In the genomic region with DNA sequence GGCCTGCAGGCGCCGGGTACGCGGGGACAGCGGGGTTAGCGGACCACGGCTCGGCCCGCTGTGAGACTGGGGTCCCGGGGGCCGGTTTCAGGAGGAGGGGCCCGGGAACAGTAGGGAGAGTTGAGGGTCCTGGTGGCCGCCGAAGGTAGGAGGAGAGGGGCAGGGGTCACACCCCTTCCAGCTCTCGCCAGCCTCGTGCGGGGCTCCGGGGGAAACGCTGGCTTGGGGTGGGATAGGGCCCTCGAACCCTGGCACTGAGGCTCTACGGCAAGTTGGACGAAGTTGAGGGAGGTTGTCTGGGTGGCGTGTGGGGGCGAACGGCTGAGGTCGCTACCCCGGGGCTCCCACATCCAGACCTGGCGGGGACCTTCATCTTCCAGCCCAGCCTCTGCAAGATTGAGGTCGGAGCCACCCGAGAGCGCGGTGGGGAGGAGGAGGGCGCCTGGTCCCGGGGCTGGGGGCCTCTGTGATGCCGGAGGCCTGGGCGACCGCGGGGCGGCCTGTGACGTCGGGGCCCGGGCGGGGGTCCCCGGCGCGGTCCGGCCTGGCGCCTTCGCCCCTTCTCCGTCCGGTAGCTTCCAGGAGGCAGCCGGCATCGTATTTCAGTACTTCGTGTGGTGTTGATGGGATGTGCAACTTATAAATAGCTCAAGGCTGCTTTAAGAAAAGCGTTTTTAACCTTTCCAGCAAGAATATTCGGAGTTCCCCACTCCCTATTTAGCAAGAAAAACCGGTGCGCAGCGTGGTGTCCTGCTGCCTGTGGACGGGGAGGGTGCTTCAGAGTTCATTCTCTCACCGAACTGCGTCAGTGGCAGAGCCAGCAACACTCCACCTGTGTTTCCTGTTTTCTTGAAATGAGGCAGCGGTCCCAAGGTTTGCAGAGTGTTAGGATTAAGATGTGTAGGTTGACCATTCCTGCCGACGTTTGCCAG, we compare ENCODE assay signal across 8 cellular contexts. TPM values are rescaled to one million over a fixed set of nuclear protein-coding genes. Genes with fewer than 3 reads are reported as not detected.
DNase-seq lines count a peak whose midpoint lies in the region; ATAC-seq, FAIRE-seq and TF ChIP-seq lines count a peak whose summit lies in the region.

No MANE protein-coding gene starts in this region.

- intact Hi-C loops in HepG2 (cut with micrococcal nuclease; ENCODE audit: unreplicated experiment) (loop anchor here (2.0 to 5.0 kb wide), 3 partner anchors 40 to 166 kb away; a partner anchor contains a TSS), posterior vena cava (cut with DNase I) (loop anchor here in 1 of 2 donors (10.0 kb wide), 1 partner anchor 204 kb away; a partner anchor contains a TSS)

- no peaks in the 10 kb centered on the region for H3K36me3 ChIP-seq in HepG2 (replicated peaks in 1 of 2; ENCODE audit: control insufficient read depth in 1 of 2, insufficient read depth in 2 of 2, low read length in 2 of 2)

- peaks cover 44% of the 10 kb centered on the region for H3K79me2 ChIP-seq in HepG2 (ENCODE audit: insufficient read depth, low read length)

- ATAC-seq in HG03064 (IDR thresholded peaks at IDR 0.05; ENCODE audit: low read depth, unreplicated experiment) (peak; percentile 3), HepG2 (peak; percentile 30)

- peak; percentile 66 for FAIRE-seq in HepG2 (lab: Jason Lieb, UNC)

- TF ChIP-seq CTCF in HepG2 (CRISPR knock-in tag; IDR thresholded peaks at IDR 0.05): no peak

- POLR2A ChIA-PET in HepG2 (lab: Yijun Ruan, JAX): interaction anchor here (0.7 to 2.2 kb wide), 5 partner anchors 14 to 40 kb away, joined by 3 to 14 read pairs (median 4); no protein-coding TSS in a partner anchor

- H4K20me1 ChIP-seq in HepG2 (ENCODE audit: insufficient read depth, low read length): peaks cover 19% of the 10 kb centered on the region; the same call in 1 of the 2 replicates

- no peaks in the 10 kb centered on the region; a peak in 1 of 5 replicates for H3K27me3 ChIP-seq in HepG2 (ENCODE audit: control insufficient read depth in 1 of 2, insufficient read depth in 2 of 2, low read length in 2 of 2)

- peak overlapping the region; percentile 64 to 97 (median 88) for H3K4me3 ChIP-seq in HepG2 (replicated peaks in 1 of 3; ENCODE audit: insufficient read depth in 1 of 3, low read depth in 2 of 3, low read length in 3 of 3)

- peaks cover 60% of the 10 kb centered on the region for H3K4me1 ChIP-seq in HepG2 (ENCODE audit: insufficient read depth, low read length)

- peak overlapping the region; percentile 61 for H3K27ac ChIP-seq in HepG2 (ENCODE audit: extremely low read length, insufficient read depth, low read length)

- CTCF ChIA-PET in HepG2 (lab: Yijun Ruan, JAX; ENCODE audit: low intra/inter-chr PET ratio, low total read pairs): no interaction called here

- H2AFZ ChIP-seq in HepG2 (ENCODE audit: low read length): no peak overlapping the region

- TF ChIP-seq EP300 in HepG2 (IDR thresholded peaks at IDR 0.05; ENCODE audit: low read depth in 2 of 2, low read length in 2 of 2): no peak
- TF ChIP-seq EP300 in HepG2 (CRISPR knock-in tag; IDR thresholded peaks at IDR 0.05; ENCODE audit: borderline replicate concordance): no peak

- peak; percentile 24 for DNase-seq in GM03348 (ENCODE audit: low spot score)
- peak; percentile 34 for DNase-seq in T-helper 9 cell
- peak; percentile 58 for DNase-seq in central memory CD4-positive, alpha-beta T cell
- DNase-seq in HepG2 (ENCODE audit: low spot score): peak; percentile 25
- DNase-seq in stimulated activated CD8-positive, alpha-beta memory T cell treated with anti-CD3 and anti-CD28 coated beads, Interleukin-12 subunit alpha, Interleukin-12 subunit beta, amount 100 ng/mL, for 1 hour (ENCODE audit: low read depth): peak; percentile 27
- no peak for DNase-seq in midbrain (lab: John Stamatoyannopoulos, UW)
- no peak for DNase-seq in posterior vena cava (ENCODE audit: low spot score)

- 0% methylated on average over 10 of the region's 65 CpGs for WGBS in HepG2 (ENCODE audit: low lambda C conversion rate)

- in situ Hi-C loops in HepG2 (cut with HindIII; ENCODE audit: extremely low pct_ligation_motif_present, low pct_unique_long_range_greater_than_20kb): no loop called here

- no peak for TF ChIP-seq RAD21 in HepG2 (CRISPR knock-in tag; IDR thresholded peaks at IDR 0.05)

- peak overlapping the region; percentile 86 for H3K4me2 ChIP-seq in HepG2 (ENCODE audit: low read depth, low read length)

- H3K9me3 ChIP-seq in HepG2 (ENCODE audit: low read length): no peaks in the 10 kb centered on the region

- BruUV-seq in HepG2 (replicated peaks; lab: Mats Ljungman, UMichigan): TSS peak; percentile 54

- TF ChIP-seq POLR2A in HepG2 (IDR thresholded peaks at IDR 0.05; ENCODE audit: insufficient read depth in 1 of 2, low read depth in 2 of 2, low read length in 2 of 2): no peak

- H3K9ac ChIP-seq in HepG2 (ENCODE audit: insufficient read depth, low read depth, low read length): peak overlapping the region; percentile 85

TF ChIP-seq in HepG2, 621 proteins besides CTCF, POLR2A, EP300 and RAD21 (continues in another document):
- TF ChIP-seq, protein P1, sequence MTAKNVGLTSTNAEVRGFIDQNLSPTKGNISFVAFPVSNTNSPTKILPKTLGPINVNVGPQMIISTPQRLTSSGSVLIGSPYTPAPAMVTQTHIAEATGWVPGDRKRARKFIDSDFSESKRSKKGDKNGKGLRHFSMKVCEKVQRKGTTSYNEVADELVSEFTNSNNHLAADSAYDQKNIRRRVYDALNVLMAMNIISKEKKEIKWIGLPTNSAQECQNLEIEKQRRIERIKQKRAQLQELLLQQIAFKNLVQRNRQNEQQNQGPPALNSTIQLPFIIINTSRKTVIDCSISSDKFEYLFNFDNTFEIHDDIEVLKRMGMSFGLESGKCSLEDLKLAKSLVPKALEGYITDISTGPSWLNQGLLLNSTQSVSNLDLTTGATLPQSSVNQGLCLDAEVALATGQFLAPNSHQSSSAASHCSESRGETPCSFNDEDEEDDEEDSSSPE (CRISPR knock-in tag; IDR thresholded peaks at IDR 0.05): no peak
- TF ChIP-seq KDM2A (CRISPR knock-in tag; IDR thresholded peaks at IDR 0.05; ENCODE audit: borderline replicate concordance, low read depth) (0 out of 2 replicates have a peak, but pooled peaks have one; percentile 42), WIZ (CRISPR knock-in tag; IDR thresholded peaks at IDR 0.05) (0 out of 2 replicates have a peak, but pooled peaks have one; percentile 49), SAP130 (CRISPR knock-in tag; IDR thresholded peaks at IDR 0.05; ENCODE audit: low read depth) (peak; percentile 74), BCL6 (CRISPR knock-in tag; IDR thresholded peaks at IDR 0.05) (no peak), ARNTL (CRISPR knock-in tag; IDR thresholded peaks at IDR 0.05) (peak; percentile 38; the same call in 1 of the 2 replicates), AGO2 (optimal IDR thresholded peaks at IDR 0.05; ENCODE audit: low read depth, low read length) (peak; percentile 86)

RNA-seq across cellular contexts. Expression of a gene that starts 0.9 kb away (rescaled TPM):
- total RNA-seq in HepG2 (2016; rRNA removed; fragmentation: Illumina TruSeq; extraction: Trizol) (14.3 and 16.9 TPM in 2 replicates), posterior vena cava (10 to 100 TPM; 30.9 to 37.4 TPM)
- 18.4 and 20.8 TPM in 2 replicates for total RNA-seq in HepG2 (2016; cell fraction: cytosol; rRNA removed; fragmentation: Illumina TruSeq; extraction: Trizol; ENCODE audit: low read depth)
- 15.7 TPM in 2 replicates for total RNA-seq in HepG2 (2016; cell fraction: insoluble cytoplasmic fraction; rRNA removed; fragmentation: Illumina TruSeq; extraction: Trizol)
- 19.9 and 20.6 TPM in 2 replicates for total RNA-seq in HepG2 (2016; cell fraction: membrane; rRNA removed; fragmentation: Illumina TruSeq; extraction: Trizol)
- 7.3 and 8.2 TPM in 2 replicates for total RNA-seq in HepG2 (2016; cell fraction: nucleus; rRNA removed; fragmentation: Illumina TruSeq; extraction: Trizol)
- polyA plus RNA-seq in HepG2 (2011; rRNA removed): 21.7 and 26.6 TPM in 2 replicates
- polyA plus RNA-seq in HepG2 (2011; cell fraction: cytosol; rRNA removed): 20.8 and 23.4 TPM in 2 replicates
- 12.7 and 13.6 TPM in 2 replicates for polyA plus RNA-seq in HepG2 (2011; cell fraction: nucleus; rRNA removed)
- 42.1 and 46.6 TPM in 2 replicates for polyA plus RNA-seq in HepG2 (2012)
- polyA plus RNA-seq in HepG2 (2016; cell fraction: cytosol; fragmentation: Illumina TruSeq; extraction: Trizol; ENCODE audit: low read depth): 13.3 and 14.9 TPM in 2 replicates
- polyA plus RNA-seq in HepG2 (2016; cell fraction: insoluble cytoplasmic fraction; fragmentation: Illumina TruSeq; extraction: Trizol; ENCODE audit: low read depth): 23.9 and 25.8 TPM in 2 replicates
- 20.6 and 21.6 TPM in 2 replicates for polyA plus RNA-seq in HepG2 (2016; cell fraction: membrane; fragmentation: Illumina TruSeq; extraction: Trizol; ENCODE audit: low read depth)
- polyA plus RNA-seq in HepG2 (2016; cell fraction: nucleus; fragmentation: Illumina TruSeq; extraction: Trizol; ENCODE audit: insufficient read depth, low read depth): 23.5 and 25.3 TPM in 2 replicates
- polyA minus RNA-seq in HepG2 (2011; rRNA and poly(A)+ RNA removed; ENCODE audit: low replicate concordance): 1.4 and 6.0 TPM in 2 replicates
- 9.7 and 10.0 TPM in 2 replicates for polyA minus RNA-seq in HepG2 (2011; cell fraction: cytosol; rRNA and poly(A)+ RNA removed)
- polyA minus RNA-seq in HepG2 (2011; cell fraction: nucleus; rRNA and poly(A)+ RNA removed): 10.3 and 10.7 TPM in 2 replicates

RNA-seq across cellular contexts. Expression of a gene that starts 32.7 kb away (rescaled TPM):
- 7.7 and 8.1 TPM in 2 replicates for total RNA-seq in HepG2 (2016; rRNA removed; fragmentation: Illumina TruSeq; extraction: Trizol)
- total RNA-seq in HepG2 (2016; cell fraction: cytosol; rRNA removed; fragmentation: Illumina TruSeq; extraction: Trizol; ENCODE audit: low read depth): 1.2 TPM in 2 replicates
- total RNA-seq in HepG2 (2016; cell fraction: insoluble cytoplasmic fraction; rRNA removed; fragmentation: Illumina TruSeq; extraction: Trizol): 8.0 and 8.1 TPM in 2 replicates
- total RNA-seq in HepG2 (2016; cell fraction: membrane; rRNA removed; fragmentation: Illumina TruSeq; extraction: Trizol): 3.0 and 4.0 TPM in 2 replicates
- total RNA-seq in HepG2 (2016; cell fraction: nucleus; rRNA removed; fragmentation: Illumina TruSeq; extraction: Trizol): 10.3 and 11.5 TPM in 2 replicates
- 1.8 and 2.9 TPM in 2 replicates for polyA plus RNA-seq in HepG2 (2011; rRNA removed)
- 1.1 TPM in 2 replicates for polyA plus RNA-seq in HepG2 (2011; cell fraction: cytosol; rRNA removed)
- polyA plus RNA-seq in HepG2 (2011; cell fraction: nucleus; rRNA removed): 2.0 and 3.3 TPM in 2 replicates
- polyA plus RNA-seq in HepG2 (2012): 2.5 and 4.6 TPM in 2 replicates
- 0.44 and 0.57 TPM in 2 replicates for polyA plus RNA-seq in HepG2 (2016; cell fraction: cytosol; fragmentation: Illumina TruSeq; extraction: Trizol; ENCODE audit: low read depth)
- polyA plus RNA-seq in HepG2 (2016; cell fraction: insoluble cytoplasmic fraction; fragmentation: Illumina TruSeq; extraction: Trizol; ENCODE audit: low read depth): 7.1 and 7.8 TPM in 2 replicates
- polyA plus RNA-seq in HepG2 (2016; cell fraction: membrane; fragmentation: Illumina TruSeq; extraction: Trizol; ENCODE audit: low read depth): 1.4 and 1.7 TPM in 2 replicates
- 19.1 and 20.1 TPM in 2 replicates for polyA plus RNA-seq in HepG2 (2016; cell fraction: nucleus; fragmentation: Illumina TruSeq; extraction: Trizol; ENCODE audit: insufficient read depth, low read depth)
- polyA minus RNA-seq in HepG2 (2011; rRNA and poly(A)+ RNA removed; ENCODE audit: low replicate concordance): 2.3 and 10.9 TPM in 2 replicates
- polyA minus RNA-seq in HepG2 (2011; cell fraction: cytosol; rRNA and poly(A)+ RNA removed): 1.8 and 2.5 TPM in 2 replicates
- 3.4 and 5.7 TPM in 2 replicates for polyA minus RNA-seq in HepG2 (2011; cell fraction: nucleus; rRNA and poly(A)+ RNA removed)
- 1 to 10 TPM; 1.1 to 2.3 TPM for total RNA-seq in posterior vena cava

Comparison
In these comparisons a context has a peak if more than half of its experiments do, and no peak if none do; other contexts are left out.
1. DNase-seq: peak in GM03348 (single experiment), T-helper 9 cell (single experiment), central memory CD4-positive, alpha-beta T cell (single experiment), HepG2 (single experiment) and stimulated activated CD8-positive, alpha-beta memory T cell treated with anti-CD3 and anti-CD28 coated beads, Interleukin-12 subunit alpha, Interleukin-12 subunit beta, amount 100 ng/mL, for 1 hour (single experiment); none in midbrain (single experiment) and posterior vena cava (single experiment).